In genomic region chr15:81507831-81508230, GRCh38 we compare ENCODE assay signal across 32 cellular contexts.
"Had no signal": no experiment of that assay in that cellular context is flagged by ENCODE, and none has a peak within 500 bp of the region (broad histone marks: within the 10 kb centered on the region; RNA-seq: fewer than 3 reads in every experiment).

No MANE protein-coding gene starts in this region.

- H3K4me3 ChIP-seq: gastroesophageal sphincter, heart right ventricle, lower lobe of right lung, mucosa of descending colon, pancreas, right lobe of liver, transverse colon, upper lobe of right lung, vagina had no signal

- H3K9me3 Mint-ChIP-seq: effector memory CD8-positive, alpha-beta T cell; memory B cell; mesothelial cell of epicardium; naive B cell; natural killer cell treated with Interleukin-12 subunit alpha and Interleukin-12 subunit beta and Interleukin-15 and Interleukin-18, amount 100 ng/mL, for 72 hours; neural crest cell; stimulated activated naive B cell treated with anti-CD40 and anti-IgM and Interleukin-4, amounts not matched to agents 10 μg/mL and 1 μg/mL and 100 μg/mL, for 72 hours; stimulated activated naive CD8-positive, alpha-beta T cell treated with anti-CD3 and anti-CD28 coated beads, Interleukin-15, Interleukin-2, amounts not matched to agents 100 ng/mL and 50 ng/mL, for 24 hours had no signal

- H3K36me3 Mint-ChIP-seq: memory B cell; mesothelial cell of epicardium; naive B cell; natural killer cell treated with Interleukin-12 subunit alpha and Interleukin-12 subunit beta and Interleukin-15 and Interleukin-18, amount 100 ng/mL, for 72 hours; stimulated activated naive B cell treated with anti-CD40 and anti-IgM and Interleukin-4, amounts not matched to agents 10 μg/mL and 1 μg/mL and 100 μg/mL, for 72 hours had no signal

- H3K4me1 ChIP-seq: heart right ventricle, lower lobe of right lung, right lobe of liver, transverse colon, upper lobe of right lung, vagina had no signal

- H3K27ac ChIP-seq: gastroesophageal sphincter, heart right ventricle, lower lobe of right lung, neutrophil, pancreas, right lobe of liver, transverse colon, upper lobe of right lung, vagina had no signal

- H3K4me3 Mint-ChIP-seq: effector memory CD8-positive, alpha-beta T cell; memory B cell; mesothelial cell of epicardium; naive B cell; natural killer cell treated with Interleukin-12 subunit alpha and Interleukin-12 subunit beta and Interleukin-15 and Interleukin-18, amount 100 ng/mL, for 72 hours; neural crest cell; stimulated activated naive B cell treated with anti-CD40 and anti-IgM and Interleukin-4, amounts not matched to agents 10 μg/mL and 1 μg/mL and 100 μg/mL, for 72 hours; stimulated activated naive CD8-positive, alpha-beta T cell treated with anti-CD3 and anti-CD28 coated beads, Interleukin-15, Interleukin-2, amounts not matched to agents 100 ng/mL and 50 ng/mL, for 24 hours had no signal

- FAIRE-seq: endometrium, islet of Langerhans, pancreas, small intestine had no signal

- DNase-seq: cortex of kidney; effector memory CD8-positive, alpha-beta T cell; foreskin fibroblast; glutamatergic neuron; heart right ventricle; hippocampal formation; kidney glomerular epithelial cell; left colon; left ventricle myocardium superior; lower lobe of right lung; mucosa of descending colon; naive B cell; pancreas; retina; right lobe of liver; small intestine; stimulated activated CD4-positive, alpha-beta T cell treated with anti-CD3 and anti-CD28 coated beads, Interleukin-15, amount 100 ng/mL, for 24 hours; stimulated activated CD4-positive, alpha-beta T cell treated with anti-CD3 and anti-CD28 coated beads, Interleukin-2, amount 100 ng/mL, for 48 hours; stimulated activated naive B cell treated with anti-CD40 and anti-IgM and Interleukin-4, amounts not matched to agents 10 μg/mL and 1 μg/mL and 100 μg/mL, for 72 hours; transverse colon; upper lobe of right lung had no signal

- ATAC-seq: effector memory CD8-positive, alpha-beta T cell; esophagus mucosa; gastroesophageal sphincter; heart right ventricle; left colon; left ventricle myocardium superior; lower lobe of right lung; mucosa of descending colon; natural killer cell treated with Interleukin-12 subunit alpha and Interleukin-12 subunit beta and Interleukin-15 and Interleukin-18, amount 100 ng/mL, for 72 hours; pancreas; right lobe of liver; stimulated activated naive B cell treated with anti-CD40 and anti-IgM and Interleukin-4, amounts not matched to agents 10 μg/mL and 1 μg/mL and 100 μg/mL, for 72 hours; upper lobe of right lung had no signal

- H3K27ac Mint-ChIP-seq: effector memory CD8-positive, alpha-beta T cell; memory B cell; mesothelial cell of epicardium; naive B cell; natural killer cell treated with Interleukin-12 subunit alpha and Interleukin-12 subunit beta and Interleukin-15 and Interleukin-18, amount 100 ng/mL, for 72 hours; stimulated activated naive B cell treated with anti-CD40 and anti-IgM and Interleukin-4, amounts not matched to agents 10 μg/mL and 1 μg/mL and 100 μg/mL, for 72 hours; stimulated activated naive CD8-positive, alpha-beta T cell treated with anti-CD3 and anti-CD28 coated beads, Interleukin-15, Interleukin-2, amounts not matched to agents 100 ng/mL and 50 ng/mL, for 24 hours had no signal

- H3K36me3 ChIP-seq: gastroesophageal sphincter, heart right ventricle, lower lobe of right lung, neutrophil, pancreas, right lobe of liver, transverse colon, upper lobe of right lung, vagina had no signal

- H3K27me3 ChIP-seq: gastroesophageal sphincter, heart right ventricle, neutrophil, pancreas, right lobe of liver, transverse colon, upper lobe of right lung, vagina had no signal

- H3K9me3 ChIP-seq: gastroesophageal sphincter, heart right ventricle, lower lobe of right lung, mucosa of descending colon, neutrophil, pancreas, right lobe of liver, transverse colon, upper lobe of right lung, vagina had no signal

- H3K4me1 Mint-ChIP-seq: memory B cell; naive B cell; neural crest cell; stimulated activated naive B cell treated with anti-CD40 and anti-IgM and Interleukin-4, amounts not matched to agents 10 μg/mL and 1 μg/mL and 100 μg/mL, for 72 hours had no signal
